Comparison of ENCODE assay signal across 27 cellular contexts in the genomic region with DNA sequence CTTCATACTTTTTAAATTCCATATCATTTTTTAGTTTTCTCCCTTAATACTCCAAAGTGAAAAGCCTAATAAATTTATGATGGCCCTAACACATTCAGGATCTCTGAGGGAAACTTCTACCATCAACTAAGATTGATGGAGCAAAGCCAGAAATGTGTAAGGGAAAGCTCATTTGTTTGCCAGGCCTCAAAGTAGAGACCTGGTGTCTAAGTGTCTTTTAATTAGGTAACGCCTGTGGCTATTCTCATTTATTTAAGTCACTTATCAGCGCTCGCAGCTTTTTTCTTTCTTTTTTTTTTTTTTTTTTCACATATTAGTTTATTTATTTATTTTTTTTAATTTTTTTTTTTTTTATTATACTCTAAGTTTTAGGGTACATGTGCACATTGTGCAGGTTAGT.
"Had no signal": no experiment of that assay in that cellular context is flagged by ENCODE, and none has a peak within 500 bp of the region (broad histone marks: within the 10 kb centered on the region; RNA-seq: fewer than 3 reads in every experiment).

No MANE protein-coding gene starts in this region.

- H3K27me3 ChIP-seq: neural progenitor cell, ovary, right lobe of liver, sigmoid colon, stomach, thyroid gland, tibial nerve, upper lobe of left lung, vagina had no signal

- H3K4me3 ChIP-seq: neural progenitor cell, ovary, psoas muscle, right lobe of liver, sigmoid colon, stomach, thoracic aorta, thyroid gland, tibial nerve, upper lobe of left lung, vagina had no signal

- H3K27ac Mint-ChIP-seq: nephron; neural progenitor cell; progenitor cell of endocrine pancreas; stimulated activated effector memory CD8-positive, alpha-beta T cell treated with anti-CD3 and anti-CD28 coated beads, Interleukin-12 subunit alpha, Interleukin-12 subunit beta, amount 100 ng/mL, for 72 hours; stimulated activated naive B cell treated with anti-CD40 and anti-IgM and Interleukin-4, amounts not matched to agents 10 μg/mL and 1 μg/mL and 100 μg/mL, for 72 hours; stimulated activated naive CD8-positive, alpha-beta T cell treated with anti-CD3 and anti-CD28 coated beads, Interleukin-15, Interleukin-2, amounts not matched to agents 100 ng/mL and 50 ng/mL, for 24 hours had no signal

- H3K4me2 ChIP-seq: neural progenitor cell had no signal

- H3K79me2 ChIP-seq: parathyroid adenoma had no signal

- H3K9me3 ChIP-seq: ovary, psoas muscle, right lobe of liver, sigmoid colon, stomach, thoracic aorta, thyroid gland, upper lobe of left lung, vagina had no signal

- H3K4me3 Mint-ChIP-seq: nephron; neural progenitor cell; stimulated activated effector memory CD8-positive, alpha-beta T cell treated with anti-CD3 and anti-CD28 coated beads, Interleukin-12 subunit alpha, Interleukin-12 subunit beta, amount 100 ng/mL, for 72 hours; stimulated activated naive B cell treated with anti-CD40 and anti-IgM and Interleukin-4, amounts not matched to agents 10 μg/mL and 1 μg/mL and 100 μg/mL, for 72 hours; stimulated activated naive CD8-positive, alpha-beta T cell treated with anti-CD3 and anti-CD28 coated beads, Interleukin-15, Interleukin-2, amounts not matched to agents 100 ng/mL and 50 ng/mL, for 24 hours had no signal

- H3K4me1 Mint-ChIP-seq: nephron; neural progenitor cell; stimulated activated effector memory CD8-positive, alpha-beta T cell treated with anti-CD3 and anti-CD28 coated beads, Interleukin-12 subunit alpha, Interleukin-12 subunit beta, amount 100 ng/mL, for 72 hours; stimulated activated naive B cell treated with anti-CD40 and anti-IgM and Interleukin-4, amounts not matched to agents 10 μg/mL and 1 μg/mL and 100 μg/mL, for 72 hours had no signal

- H2AFZ ChIP-seq: neural progenitor cell, parathyroid adenoma had no signal

- H3K27me3 Mint-ChIP-seq: progenitor cell of endocrine pancreas; stimulated activated naive CD8-positive, alpha-beta T cell treated with anti-CD3 and anti-CD28 coated beads, Interleukin-15, Interleukin-2, amounts not matched to agents 100 ng/mL and 50 ng/mL, for 24 hours had no signal

- H3K36me3 ChIP-seq: neural progenitor cell, ovary, right lobe of liver, sigmoid colon, stomach, thoracic aorta, thyroid gland, tibial nerve, upper lobe of left lung, vagina had no signal

- H3K4me1 ChIP-seq: neural progenitor cell, parathyroid adenoma, psoas muscle, right lobe of liver, sigmoid colon, stomach, thyroid gland, tibial nerve, upper lobe of left lung, vagina had no signal

- H3K27ac ChIP-seq: neural progenitor cell, ovary, parathyroid adenoma, psoas muscle, right lobe of liver, sigmoid colon, stomach, thoracic aorta, thyroid gland, tibial nerve, upper lobe of left lung, vagina had no signal

- H3K9ac ChIP-seq: neural progenitor cell, parathyroid adenoma had no signal

- H3K9me3 Mint-ChIP-seq: nephron; neural progenitor cell; stimulated activated effector memory CD8-positive, alpha-beta T cell treated with anti-CD3 and anti-CD28 coated beads, Interleukin-12 subunit alpha, Interleukin-12 subunit beta, amount 100 ng/mL, for 72 hours; stimulated activated naive CD8-positive, alpha-beta T cell treated with anti-CD3 and anti-CD28 coated beads, Interleukin-15, Interleukin-2, amounts not matched to agents 100 ng/mL and 50 ng/mL, for 24 hours had no signal

- DNase-seq: occipital lobe; ovary; posterior cingulate gyrus; psoas muscle; right cardiac atrium; right lobe of liver; sigmoid colon; small intestine; stimulated activated CD4-positive, alpha-beta T cell treated with anti-CD3 and anti-CD28 coated beads, Interleukin-15, amount 100 ng/mL, for 24 hours; stimulated activated CD4-positive, alpha-beta T cell treated with anti-CD3 and anti-CD28 coated beads, Interleukin-2, amount 100 ng/mL, for 24 hours; stimulated activated CD4-positive, alpha-beta T cell treated with anti-CD3 and anti-CD28 coated beads, Interleukin-2, amount 100 ng/mL, for 48 hours; stimulated activated CD4-positive, alpha-beta T cell treated with anti-CD3 and anti-CD28 coated beads, Interleukin-4, amount 100 ng/mL, for 24 hours; stimulated activated naive B cell treated with anti-CD40 and anti-IgM and Interleukin-4, amounts not matched to agents 10 μg/mL and 1 μg/mL and 100 μg/mL, for 72 hours; stimulated activated naive CD4-positive, alpha-beta T cell treated with Interleukin-2 at 50 U/mL for 16 hours; stomach; thyroid gland; trophoblast cell; upper lobe of left lung had no signal

- H3K36me3 Mint-ChIP-seq: neural progenitor cell; stimulated activated effector memory CD8-positive, alpha-beta T cell treated with anti-CD3 and anti-CD28 coated beads, Interleukin-12 subunit alpha, Interleukin-12 subunit beta, amount 100 ng/mL, for 72 hours; stimulated activated naive B cell treated with anti-CD40 and anti-IgM and Interleukin-4, amounts not matched to agents 10 μg/mL and 1 μg/mL and 100 μg/mL, for 72 hours had no signal
